In genomic region chr13:108155185-108156106, GRCh38 we compare ENCODE assay signal across 8 cellular contexts. TPM values are rescaled to one million over a fixed set of nuclear protein-coding genes. Genes with fewer than 3 reads are reported as not detected.
DNase-seq lines count a peak whose midpoint lies in the region; ATAC-seq and TF ChIP-seq lines count a peak whose summit lies in the region.

No MANE protein-coding gene starts in this region.

- TF ChIP-seq CTCF in BJ (IDR thresholded peaks at IDR 0.05; ENCODE audit: insufficient read depth, low read depth, low read length): peak; percentile 76
- peak; percentile 22 to 70 (median 64) for TF ChIP-seq CTCF in ascending aorta (IDR thresholded peaks at IDR 0.05)
- TF ChIP-seq CTCF in spleen (IDR thresholded peaks at IDR 0.05 in 8 of 11, conservative IDR thresholded peaks at IDR 0.05 in 3 of 11): peak; percentile 33 to 80 (median 66)

- intact Hi-C loops in ascending aorta (cut with DNase I) (loop anchor here (1.0 kb wide), 1 partner anchor 944 kb away; no protein-coding TSS in a partner anchor), spleen (cut with DNase I; ENCODE audit: low total_unique reads) (loop anchor here (5.0 kb wide), 1 partner anchor 948 kb away; no protein-coding TSS in a partner anchor)

- peak; percentile 56 for ATAC-seq in GM19438 (IDR thresholded peaks at IDR 0.05; ENCODE audit: low read depth, unreplicated experiment)

- H3K9me3 ChIP-seq in MG63: peaks cover 8% of the 10 kb centered on the region; the same call in 1 of the 2 replicates
- H3K9me3 ChIP-seq in ascending aorta: no peaks in the 10 kb centered on the region
- H3K9me3 ChIP-seq in spleen: peaks cover 0 to 14% (median 0%) of the 10 kb centered on the region in 8 donors

- H3K4me1 ChIP-seq in ascending aorta (no peaks in the 10 kb centered on the region), spleen (no peaks in the 10 kb centered on the region)

- H3K27ac ChIP-seq in ascending aorta (no peak overlapping the region), spleen (no peak overlapping the region)

- no peaks in the 10 kb centered on the region for H3K27me3 ChIP-seq in BJ (ENCODE audit: control insufficient read depth, insufficient read depth, low read length)
- no peaks in the 10 kb centered on the region for H3K27me3 ChIP-seq in MG63
- H3K27me3 ChIP-seq in ascending aorta: no peaks in the 10 kb centered on the region
- peaks cover 0 to 7% (median 0%) of the 10 kb centered on the region in 7 donors for H3K27me3 ChIP-seq in spleen (replicated peaks in 1 of 7)

- CTCF ChIA-PET in BJ (lab: Yijun Ruan, JAX): interaction anchor here (0.6 to 3.0 kb wide), 19 partner anchors 10 to 950 kb away, joined by 3 to 26 read pairs (median 7); no protein-coding TSS in a partner anchor

- no peak overlapping the region for H3K4me3 ChIP-seq in BJ (ENCODE audit: low read depth, low read length)
- no peak overlapping the region for H3K4me3 ChIP-seq in MG63
- H3K4me3 ChIP-seq in ascending aorta: no peak overlapping the region
- no peak overlapping the region for H3K4me3 ChIP-seq in spleen

- DNase-seq in BJ (ENCODE audit: low read depth) (no peak), MG63 (peak; percentile 43), SW480 (ENCODE audit: low spot score) (peak; percentile 31), ascending aorta (ENCODE audit: low spot score in 2 of 2) (no peak), iPS DF 4.7 (ENCODE audit: extremely low read depth, low spot score) (peak; percentile 25), spleen (no peak), SKM-1 (lab: John Stamatoyannopoulos, UW; ENCODE audit: unreplicated experiment) (no peak)

- POLR2A ChIA-PET in BJ (lab: Charles Lee): no interaction called here

- no peaks in the 10 kb centered on the region for H3K36me3 ChIP-seq in BJ (ENCODE audit: control insufficient read depth, insufficient read depth, low read length)
- H3K36me3 ChIP-seq in MG63: no peaks in the 10 kb centered on the region
- no peaks in the 10 kb centered on the region for H3K36me3 ChIP-seq in ascending aorta
- no peaks in the 10 kb centered on the region for H3K36me3 ChIP-seq in spleen

- no peak for TF ChIP-seq POLR2A in spleen (IDR thresholded peaks at IDR 0.05)

- WGBS in spleen, 5 donors: 41 to 47% (median 43%) methylated on average over 16 of the region's 16 CpGs

RNA-seq across cellular contexts. Expression of gene LIG4, which starts 59.9 kb away (rescaled TPM):
- 2.7 and 6.2 TPM in 2 replicates for polyA plus RNA-seq in BJ (2011; rRNA removed)
- 1.9 and 2.0 TPM in 2 replicates for polyA minus RNA-seq in BJ (2011; rRNA and poly(A)+ RNA removed)
- total RNA-seq in MG63 (2014; rRNA removed; shearing (Covaris generic); ENCODE audit: low replicate concordance): 6.4 and 9.2 TPM in 2 replicates
- 1.8 TPM for total RNA-seq in ascending aorta
- total RNA-seq in spleen: 10 to 100 TPM; 10.1 to 16.0 (median 14.8) TPM
- 10 to 100 TPM in 1 of 3 donors, 1 to 10 TPM in 2; 9.7 to 10.0 (median 9.9) TPM for polyA plus RNA-seq in spleen

Comparison
In these comparisons a context has a peak if more than half of its experiments do, and no peak if none do; other contexts are left out.
1. DNase-seq: peak in MG63 (single experiment), SW480 (single experiment) and iPS DF 4.7 (single experiment); none in BJ (single experiment), ascending aorta (0 of 2), spleen (single experiment) and SKM-1 (single experiment).
2. Peak in every context shown above with its lines, with median percentiles within 50 percentile points of each other: CTCF ChIP-seq.